Comparison of ENCODE assay signal across 8 cellular contexts in genomic region chr3:50617911-50618481, GRCh38. TPM values are rescaled to one million over a fixed set of nuclear protein-coding genes. Genes with fewer than 3 reads are reported as not detected.
DNase-seq lines count a peak whose midpoint lies in the region; ATAC-seq and TF ChIP-seq lines count a peak whose summit lies in the region.

No MANE protein-coding gene starts in this region.

- TF ChIP-seq POLR2A in esophagus squamous epithelium (IDR thresholded peaks at IDR 0.05) = no peak

- H3K4me2 ChIP-seq in DND-41 (ENCODE audit: insufficient read depth, low read length) = peak overlapping the region; percentile 92

- H3K4me1 ChIP-seq in DND-41 (ENCODE audit: insufficient read depth, low read length) (peaks cover 90% of the 10 kb centered on the region), SJSA1 (replicated peaks) (peaks cover 19% of the 10 kb centered on the region), esophagus squamous epithelium (peaks cover 24 to 83% (median 35%) of the 10 kb centered on the region in 3 donors)

- no peaks in the 10 kb centered on the region for H3K27me3 ChIP-seq in DND-41 (ENCODE audit: insufficient read depth, low read length, poor library complexity)
- no peaks in the 10 kb centered on the region for H3K27me3 ChIP-seq in SJSA1 (replicated peaks)
- H3K27me3 ChIP-seq in esophagus squamous epithelium = no peaks in the 10 kb centered on the region

- peak; percentile 18 for ATAC-seq in DND-41 (ENCODE audit: insufficient read depth, low read depth)
- ATAC-seq in HG02610 (IDR thresholded peaks at IDR 0.05; ENCODE audit: unreplicated experiment) = no peak
- no peak for ATAC-seq in GM18909 (IDR thresholded peaks at IDR 0.05; ENCODE audit: poor library complexity, unreplicated experiment)

- WGBS in esophagus squamous epithelium, 2 donors = 15% methylated on average over 5 of the region's 6 CpGs; no CpG with 5 or more reads in 1 of the 2 donors

- intact Hi-C loops in esophagus squamous epithelium (cut with DNase I) = no loop called here

- peak; percentile 76 for DNase-seq in DND-41
- no peak for DNase-seq in SJSA1 (ENCODE audit: low read depth in 1 of 2, low spot score in 2 of 2)
- no peak for DNase-seq in esophagus squamous epithelium (lab: John Stamatoyannopoulos, UW)
- DNase-seq in osteocyte (ENCODE audit: extremely low spot score, unreplicated experiment) = no peak
- no peak for DNase-seq in NCI-H82 (lab: John Stamatoyannopoulos, UW)
- no peak for DNase-seq in NCI-H1092 (lab: John Stamatoyannopoulos, UW)

- peaks cover 22% of the 10 kb centered on the region for H4K20me1 ChIP-seq in DND-41 (ENCODE audit: insufficient read depth, low read length)

- TF ChIP-seq CTCF in DND-41 (IDR thresholded peaks at IDR 0.05; ENCODE audit: borderline replicate concordance, extremely low read depth, low read length, poor library complexity, severe bottlenecking) = no peak
- TF ChIP-seq CTCF in esophagus squamous epithelium (IDR thresholded peaks at IDR 0.05) = no peak
- no peak for TF ChIP-seq CTCF in osteocyte (IDR thresholded peaks at IDR 0.05)

- H3K36me3 Mint-ChIP-seq in osteocyte (ENCODE audit: unreplicated experiment) = peaks cover 2% of the 10 kb centered on the region

- H2AFZ ChIP-seq in DND-41 (ENCODE audit: low read depth, low read length) = peak overlapping the region; percentile 62; the same call in 1 of the 2 replicates

- peaks cover 14% of the 10 kb centered on the region for H3K4me1 Mint-ChIP-seq in osteocyte (ENCODE audit: unreplicated experiment)

- H3K27ac ChIP-seq in DND-41 (ENCODE audit: low read length) = peak overlapping the region; percentile 83
- H3K27ac ChIP-seq in SJSA1 = no peak overlapping the region
- H3K27ac ChIP-seq in esophagus squamous epithelium = peak overlapping the region; percentile 90 to 97 (median 94)

- peaks cover 68% of the 10 kb centered on the region for H3K36me3 ChIP-seq in DND-41 (ENCODE audit: insufficient read depth, low read length)
- no peaks in the 10 kb centered on the region for H3K36me3 ChIP-seq in SJSA1
- H3K36me3 ChIP-seq in esophagus squamous epithelium = no peaks in the 10 kb centered on the region

- no peaks in the 10 kb centered on the region for H3K9me3 ChIP-seq in DND-41 (ENCODE audit: insufficient read depth, low read length, severe bottlenecking)
- no peaks in the 10 kb centered on the region for H3K9me3 ChIP-seq in SJSA1 (replicated peaks)
- no peaks in the 10 kb centered on the region for H3K9me3 ChIP-seq in esophagus squamous epithelium

- peak overlapping the region; percentile 86 for H3K4me3 Mint-ChIP-seq in osteocyte (ENCODE audit: unreplicated experiment)

- peaks cover 92% of the 10 kb centered on the region for H3K79me2 ChIP-seq in DND-41 (ENCODE audit: insufficient read depth, low read length)

- no peaks in the 10 kb centered on the region for H3K27me3 Mint-ChIP-seq in osteocyte (ENCODE audit: unreplicated experiment)

- H3K9ac ChIP-seq in DND-41 (ENCODE audit: low read depth, low read length) = peak overlapping the region; percentile 93

- no peak overlapping the region for H3K27ac Mint-ChIP-seq in osteocyte (ENCODE audit: unreplicated experiment)

- H3K4me3 ChIP-seq in DND-41 (ENCODE audit: low read depth in 1 of 2, low read length in 2 of 2) = peak overlapping the region; percentile 48 to 67
- peak overlapping the region; percentile 65; the same call in 1 of the 2 replicates for H3K4me3 ChIP-seq in SJSA1
- peak overlapping the region; percentile 74 to 97 (median 86) for H3K4me3 ChIP-seq in esophagus squamous epithelium

- no peaks in the 10 kb centered on the region for H3K9me3 Mint-ChIP-seq in osteocyte (ENCODE audit: unreplicated experiment)

RNA-seq across cellular contexts. Expression of gene MAPKAPK3, which starts 1.0 kb away (rescaled TPM):
- total RNA-seq in SJSA1 (2014; rRNA removed; shearing (Covaris generic)) = 7.3 and 17.4 TPM in 2 replicates
- total RNA-seq in esophagus squamous epithelium = 10 to 100 TPM; 46.5 to 65.6 (median 52.3) TPM
- 24.8 and 31.9 TPM in 2 replicates for total RNA-seq in osteocyte

RNA-seq across cellular contexts. Expression of gene CISH, which starts 6.4 kb away (rescaled TPM):
- 0.92 TPM in 1 of 2 replicates, not detected in the other for total RNA-seq in SJSA1 (2014; rRNA removed; shearing (Covaris generic))
- total RNA-seq in esophagus squamous epithelium (10 to 100 TPM in 1 of 4 donors, 1 to 10 TPM in 3; 3.1 to 11.1 (median 6.8) TPM), osteocyte (1.7 and 2.4 TPM in 2 replicates)

RNA-seq across cellular contexts. Expression of gene HEMK1, which starts 48.7 kb away (rescaled TPM):
- 7.3 and 9.3 TPM in 2 replicates for total RNA-seq in SJSA1 (2014; rRNA removed; shearing (Covaris generic))
- total RNA-seq in esophagus squamous epithelium (10 to 100 TPM in 1 of 4 donors, 1 to 10 TPM in 3; 4.4 to 11.8 (median 4.9) TPM), osteocyte (19.9 and 23.1 TPM in 2 replicates)

RNA-seq across cellular contexts. Expression of gene C3orf18, which starts 50.4 kb away (rescaled TPM):
- total RNA-seq in SJSA1 (2014; rRNA removed; shearing (Covaris generic)) = 9.1 and 15.2 TPM in 2 replicates
- total RNA-seq in esophagus squamous epithelium (1 to 10 TPM in 2 of 4 donors, under 1 TPM in 2; 0.15 to 3.2 (median 1.2) TPM), osteocyte (2.2 and 3.9 TPM in 2 replicates)

RNA-seq across cellular contexts. Expression of gene DOCK3, which starts 56.7 kb away (rescaled TPM):
- total RNA-seq in SJSA1 (2014; rRNA removed; shearing (Covaris generic)) = 0.09 and 0.29 TPM in 2 replicates
- total RNA-seq in esophagus squamous epithelium (1 to 10 TPM in 3 of 4 donors, under 1 TPM in 1; 0.92 to 1.7 (median 1.4) TPM), osteocyte (0.24 and 0.34 TPM in 2 replicates)
